ENCODE assay signal across 2 cellular contexts in the genomic region with DNA sequence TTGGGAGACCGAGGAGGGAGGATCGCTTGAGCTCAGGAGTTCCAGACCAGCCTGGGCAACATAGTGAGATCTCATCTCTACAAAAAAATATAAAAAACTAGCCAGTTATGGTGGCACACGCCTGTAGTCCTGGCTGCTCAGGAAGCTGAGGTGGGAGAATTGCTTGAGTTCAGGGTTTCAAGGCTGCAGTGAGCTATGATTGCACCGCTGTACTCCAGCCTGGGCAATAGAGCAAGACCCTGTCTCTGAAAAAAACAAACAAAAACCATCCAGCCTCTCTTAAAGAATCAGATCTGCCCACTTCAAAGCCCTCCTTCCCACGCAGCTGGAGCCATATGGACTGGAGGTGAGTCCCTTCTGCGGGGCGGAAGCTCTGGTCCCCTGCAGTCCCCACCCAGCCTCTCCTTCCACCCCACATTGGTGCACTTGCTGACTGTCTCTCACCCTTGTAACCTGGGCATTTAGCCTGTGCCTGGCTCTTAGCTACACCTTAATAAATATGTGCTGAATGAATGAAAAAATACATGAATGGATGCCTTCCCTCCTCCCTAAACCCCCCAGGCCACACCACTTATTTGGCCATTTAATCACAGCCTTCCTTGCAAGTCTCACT.
TF ChIP-seq lines count a peak whose summit lies in the region.

No MANE protein-coding gene starts in this region.

TF ChIP-seq in SK-N-SH, 30 proteins besides CTCF, POLR2A, EP300 and RAD21 (continued from another document):
- TF ChIP-seq, protein P1, sequence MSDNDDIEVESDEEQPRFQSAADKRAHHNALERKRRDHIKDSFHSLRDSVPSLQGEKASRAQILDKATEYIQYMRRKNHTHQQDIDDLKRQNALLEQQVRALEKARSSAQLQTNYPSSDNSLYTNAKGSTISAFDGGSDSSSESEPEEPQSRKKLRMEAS (IDR thresholded peaks at IDR 0.05; ENCODE audit: low read depth): no peak
- no peak for TF ChIP-seq TEAD4 (IDR thresholded peaks at IDR 0.05; ENCODE audit: borderline replicate concordance, insufficient read depth)
- TF ChIP-seq NFIC (IDR thresholded peaks at IDR 0.05; ENCODE audit: borderline replicate concordance): no peak
- no peak for TF ChIP-seq TCF12 (IDR thresholded peaks at IDR 0.05)
- TF ChIP-seq CHD2 (IDR thresholded peaks at IDR 0.05; ENCODE audit: low read length, partially characterized antibody): no peak
- TF ChIP-seq RCOR1 (IDR thresholded peaks at IDR 0.05; ENCODE audit: low read length): no peak
- no peak for TF ChIP-seq SIN3A (IDR thresholded peaks at IDR 0.05; ENCODE audit: borderline replicate concordance, low read depth, low read length)
- TF ChIP-seq, protein P2, sequence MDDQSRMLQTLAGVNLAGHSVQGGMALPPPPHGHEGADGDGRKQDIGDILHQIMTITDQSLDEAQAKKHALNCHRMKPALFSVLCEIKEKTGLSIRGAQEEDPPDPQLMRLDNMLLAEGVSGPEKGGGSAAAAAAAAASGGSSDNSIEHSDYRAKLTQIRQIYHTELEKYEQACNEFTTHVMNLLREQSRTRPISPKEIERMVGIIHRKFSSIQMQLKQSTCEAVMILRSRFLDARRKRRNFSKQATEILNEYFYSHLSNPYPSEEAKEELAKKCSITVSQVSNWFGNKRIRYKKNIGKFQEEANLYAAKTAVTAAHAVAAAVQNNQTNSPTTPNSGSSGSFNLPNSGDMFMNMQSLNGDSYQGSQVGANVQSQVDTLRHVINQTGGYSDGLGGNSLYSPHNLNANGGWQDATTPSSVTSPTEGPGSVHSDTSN (IDR thresholded peaks at IDR 0.05): no peak
- TF ChIP-seq RFX5 (IDR thresholded peaks at IDR 0.05; ENCODE audit: low read length): no peak
- TF ChIP-seq FOSL2 (IDR thresholded peaks at IDR 0.05; ENCODE audit: borderline replicate concordance, low read depth): no peak
- TF ChIP-seq, protein P3, sequence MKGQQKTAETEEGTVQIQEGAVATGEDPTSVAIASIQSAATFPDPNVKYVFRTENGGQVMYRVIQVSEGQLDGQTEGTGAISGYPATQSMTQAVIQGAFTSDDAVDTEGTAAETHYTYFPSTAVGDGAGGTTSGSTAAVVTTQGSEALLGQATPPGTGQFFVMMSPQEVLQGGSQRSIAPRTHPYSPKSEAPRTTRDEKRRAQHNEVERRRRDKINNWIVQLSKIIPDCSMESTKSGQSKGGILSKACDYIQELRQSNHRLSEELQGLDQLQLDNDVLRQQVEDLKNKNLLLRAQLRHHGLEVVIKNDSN (IDR thresholded peaks at IDR 0.05; ENCODE audit: borderline replicate concordance, low read depth): no peak

TF ChIP-seq in SK-N-SH treated with all-trans-retinoic acid at 6 μM for 48 hours, 23 proteins besides CTCF, POLR2A, EP300 and RAD21:
- TF ChIP-seq, protein P4, sequence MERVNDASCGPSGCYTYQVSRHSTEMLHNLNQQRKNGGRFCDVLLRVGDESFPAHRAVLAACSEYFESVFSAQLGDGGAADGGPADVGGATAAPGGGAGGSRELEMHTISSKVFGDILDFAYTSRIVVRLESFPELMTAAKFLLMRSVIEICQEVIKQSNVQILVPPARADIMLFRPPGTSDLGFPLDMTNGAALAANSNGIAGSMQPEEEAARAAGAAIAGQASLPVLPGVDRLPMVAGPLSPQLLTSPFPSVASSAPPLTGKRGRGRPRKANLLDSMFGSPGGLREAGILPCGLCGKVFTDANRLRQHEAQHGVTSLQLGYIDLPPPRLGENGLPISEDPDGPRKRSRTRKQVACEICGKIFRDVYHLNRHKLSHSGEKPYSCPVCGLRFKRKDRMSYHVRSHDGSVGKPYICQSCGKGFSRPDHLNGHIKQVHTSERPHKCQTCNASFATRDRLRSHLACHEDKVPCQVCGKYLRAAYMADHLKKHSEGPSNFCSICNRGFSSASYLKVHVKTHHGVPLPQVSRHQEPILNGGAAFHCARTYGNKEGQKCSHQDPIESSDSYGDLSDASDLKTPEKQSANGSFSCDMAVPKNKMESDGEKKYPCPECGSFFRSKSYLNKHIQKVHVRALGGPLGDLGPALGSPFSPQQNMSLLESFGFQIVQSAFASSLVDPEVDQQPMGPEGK (CRISPR knock-in tag; IDR thresholded peaks at IDR 0.05; ENCODE audit: borderline replicate concordance): no peak
- TF ChIP-seq ZFP3 (CRISPR knock-in tag; IDR thresholded peaks at IDR 0.05): no peak
- TF ChIP-seq ZNF70 (CRISPR knock-in tag; IDR thresholded peaks at IDR 0.05): no peak
- TF ChIP-seq OSR1 (CRISPR knock-in tag; IDR thresholded peaks at IDR 0.05): no peak
- no peak for TF ChIP-seq ZFP30 (CRISPR knock-in tag; IDR thresholded peaks at IDR 0.05)
